18 cellular contexts compared by ENCODE assay signal in the genomic region with DNA sequence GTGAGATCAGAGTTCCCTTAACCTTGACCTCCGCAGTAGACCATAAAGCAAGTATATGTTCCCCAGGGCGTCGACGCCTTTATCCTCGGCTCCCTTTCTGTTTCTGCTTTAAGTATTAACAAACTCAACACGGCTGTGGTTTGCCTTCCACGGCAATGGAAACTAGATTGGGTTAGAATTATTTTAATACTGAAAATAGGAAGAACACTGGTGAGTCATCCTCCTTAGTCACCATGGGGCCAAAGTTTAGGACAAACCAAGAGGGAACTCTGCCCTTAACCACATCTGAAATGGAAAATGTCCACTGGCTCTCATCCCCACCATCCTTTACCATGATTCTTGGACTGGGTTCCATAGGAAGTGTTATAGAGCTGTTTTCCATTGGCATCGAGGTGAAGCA.
DNase-seq lines count a peak whose midpoint lies in the region; ATAC-seq, FAIRE-seq and TF ChIP-seq lines count a peak whose summit lies in the region.
"Had no signal": no experiment of that assay in that cellular context is flagged by ENCODE, and none has a peak within 500 bp of the region (broad histone marks: within the 10 kb centered on the region; RNA-seq: fewer than 3 reads in every experiment).

No MANE protein-coding gene starts in this region.

- no peaks in the 10 kb centered on the region for H3K9me1 ChIP-seq in keratinocyte (ENCODE audit: control insufficient read depth, extremely low read depth, insufficient read depth, low read length)

- CTCF ChIA-PET in CD4-positive, alpha-beta T cell (lab: Charles Lee), result no interaction called here

- dilution Hi-C loops in keratinocyte (cut with MboI; ENCODE audit: extremely low pct_ligation_motif_present, low sequenced_read_pairs), result no loop called here

- no peaks in the 10 kb centered on the region for H4K20me1 ChIP-seq in keratinocyte (ENCODE audit: control insufficient read depth, extremely low read depth, insufficient read depth, low read length)

- no peaks in the 10 kb centered on the region for H3K36me3 Mint-ChIP-seq in CD4-positive, alpha-beta T cell (ENCODE audit: low read depth)
- H3K36me3 Mint-ChIP-seq: activated naive CD4-positive, alpha-beta T cell treated with anti-CD3 and anti-CD28 coated beads, Interleukin-2, amount 10 ng/mL, durations not matched to agents 7 days and 5 days had no signal

- no peaks in the 10 kb centered on the region for H3K4me1 Mint-ChIP-seq in CD4-positive, alpha-beta T cell (ENCODE audit: low read depth)
- H3K4me1 Mint-ChIP-seq: activated naive CD4-positive, alpha-beta T cell treated with anti-CD3 and anti-CD28 coated beads, Interleukin-2, amount 10 ng/mL, durations not matched to agents 7 days and 5 days had no signal

- H3K79me2 ChIP-seq in keratinocyte (ENCODE audit: control insufficient read depth, insufficient read depth, low read length), result no peaks in the 10 kb centered on the region
- H3K79me2 ChIP-seq: hepatocyte had no signal

- DNase-seq in AG08396 (ENCODE audit: low spot score) (peak; percentile 44), HS-5 (ENCODE audit: low read depth) (peak; percentile 46), amniotic epithelial cell (ENCODE audit: low read depth) (peak; percentile 11), keratinocyte (ENCODE audit: low read depth, low spot score) (no peak), NCI-H2227 treated with DMSO at 0.1 percent for 48 hours (lab: John Stamatoyannopoulos, UW) (no peak), amniotic stem cell (lab: John Stamatoyannopoulos, UW) (no peak), GOT3 (lab: John Stamatoyannopoulos, UW) (no peak)
- DNase-seq in CD4-positive, alpha-beta T cell, result no peak
- DNase-seq: activated CD8-positive, alpha-beta T cell treated with anti-CD3 and anti-CD28 coated beads, Interleukin-2, amount 10 ng/mL, durations not matched to agents 7 days and 5 days; activated naive CD4-positive, alpha-beta T cell treated with anti-CD3 and anti-CD28 coated beads, Interleukin-2, amount 10 ng/mL, durations not matched to agents 7 days and 5 days; AML-193; colonic mucosa; DND-41; H9; OCI-M1; pancreas; T1000 had no signal

- no peaks in the 10 kb centered on the region for H3K27me3 Mint-ChIP-seq in CD4-positive, alpha-beta T cell
- H3K27me3 Mint-ChIP-seq: activated naive CD4-positive, alpha-beta T cell treated with anti-CD3 and anti-CD28 coated beads, Interleukin-2, amount 10 ng/mL, durations not matched to agents 7 days and 5 days had no signal

- no peak for ATAC-seq in CD4-positive, alpha-beta T cell (ENCODE audit: poor library complexity)
- ATAC-seq: activated CD8-positive, alpha-beta T cell treated with anti-CD3 and anti-CD28 coated beads, Interleukin-2, amount 10 ng/mL, durations not matched to agents 7 days and 5 days had no signal

- H3K4me3 ChIP-seq in keratinocyte (ENCODE audit: control insufficient read depth in 2 of 3, extremely low read depth in 1 of 3, insufficient read depth in 2 of 3, low read depth in 1 of 3, low read length in 3 of 3), result no peak overlapping the region
- H3K4me3 ChIP-seq: colonic mucosa, hepatocyte, pancreas had no signal

- intact Hi-C loops in CD4-positive, alpha-beta T cell (cut with DNase I, micrococcal nuclease), result loop anchor here in 1 of 2 experiments (10.0 kb wide), 1 partner anchor 55 kb away; no protein-coding TSS in a partner anchor

- no peak overlapping the region for H3K4me3 Mint-ChIP-seq in CD4-positive, alpha-beta T cell
- H3K4me3 Mint-ChIP-seq: activated CD8-positive, alpha-beta T cell treated with anti-CD3 and anti-CD28 coated beads, Interleukin-2, amount 10 ng/mL, durations not matched to agents 7 days and 5 days; activated naive CD4-positive, alpha-beta T cell treated with anti-CD3 and anti-CD28 coated beads, Interleukin-2, amount 10 ng/mL, durations not matched to agents 7 days and 5 days; H9 had no signal

- H3K4me1 ChIP-seq in keratinocyte (ENCODE audit: control insufficient read depth, extremely low read depth, insufficient read depth, low read length), result peaks cover 25% of the 10 kb centered on the region

- no peak overlapping the region for H3K27ac Mint-ChIP-seq in CD4-positive, alpha-beta T cell
- H3K27ac Mint-ChIP-seq: activated CD8-positive, alpha-beta T cell treated with anti-CD3 and anti-CD28 coated beads, Interleukin-2, amount 10 ng/mL, durations not matched to agents 7 days and 5 days; activated naive CD4-positive, alpha-beta T cell treated with anti-CD3 and anti-CD28 coated beads, Interleukin-2, amount 10 ng/mL, durations not matched to agents 7 days and 5 days; H9 had no signal

- H3K9ac ChIP-seq in keratinocyte (ENCODE audit: control insufficient read depth, extremely low read depth, insufficient read depth, low read length), result no peak overlapping the region

- peaks cover 3% of the 10 kb centered on the region for H3K9me3 Mint-ChIP-seq in CD4-positive, alpha-beta T cell

- H3K4me2 ChIP-seq in keratinocyte (ENCODE audit: control insufficient read depth, extremely low read depth, insufficient read depth, low read depth, low read length), result no peak overlapping the region
- H3K4me2 ChIP-seq: hepatocyte had no signal

- no peak for TF ChIP-seq CTCF in keratinocyte (optimal IDR thresholded peaks at IDR 0.05 in 1 of 3, IDR thresholded peaks at IDR 0.05 in 1 of 3, conservative IDR thresholded peaks at IDR 0.05 in 1 of 3; ENCODE audit: extremely low read depth in 1 of 3, insufficient read depth in 2 of 3, low read length in 3 of 3)
- no peak for TF ChIP-seq CTCF in CD4-positive, alpha-beta T cell (IDR thresholded peaks at IDR 0.05)

- H3K9me3 ChIP-seq in keratinocyte (ENCODE audit: control insufficient read depth, low read depth, low read length), result no peaks in the 10 kb centered on the region
- no peaks in the 10 kb centered on the region for H3K9me3 ChIP-seq in CD4-positive, alpha-beta T cell (ENCODE audit: control insufficient read depth, low read length)
- H3K9me3 ChIP-seq: colonic mucosa, pancreas had no signal

- H3K27me3 ChIP-seq in keratinocyte (ENCODE audit: control insufficient read depth, extremely low read depth, insufficient read depth, low read length), result no peaks in the 10 kb centered on the region
- no peaks in the 10 kb centered on the region for H3K27me3 ChIP-seq in CD4-positive, alpha-beta T cell (ENCODE audit: control insufficient read depth, insufficient read depth, low read length)
- H3K27me3 ChIP-seq: colonic mucosa, hepatocyte had no signal

- no peak overlapping the region for H2AFZ ChIP-seq in keratinocyte (ENCODE audit: control insufficient read depth, low read length)
- H2AFZ ChIP-seq: hepatocyte had no signal

- H3K36me3 ChIP-seq in keratinocyte (ENCODE audit: control insufficient read depth in 2 of 2, extremely low read depth in 1 of 2, insufficient read depth in 2 of 2, low read length in 2 of 2), result no peaks in the 10 kb centered on the region
- H3K36me3 ChIP-seq: colonic mucosa, pancreas had no signal

- FAIRE-seq in keratinocyte (lab: Jason Lieb, UNC), result peak; percentile 26
- FAIRE-seq: pancreas had no signal

- no peak overlapping the region for H3K27ac ChIP-seq in keratinocyte (ENCODE audit: control insufficient read depth, insufficient read depth, low read length)
- no peak overlapping the region for H3K27ac ChIP-seq in CD4-positive, alpha-beta T cell (ENCODE audit: low read depth, low read length)
- H3K27ac ChIP-seq: colonic mucosa, hepatocyte, pancreas had no signal

- POLR2A ChIA-PET in CD4-positive, alpha-beta T cell (lab: Charles Lee), result no interaction called here

Comparison
In these comparisons a context has a peak if more than half of its experiments do, and no peak if none do; other contexts are left out.
1. DNase-seq: peak in AG08396 (single experiment), HS-5 (single experiment) and amniotic epithelial cell (single experiment); none in keratinocyte (single experiment), NCI-H2227 treated with DMSO at 0.1 percent for 48 hours (single experiment), CD4-positive, alpha-beta T cell (0 of 10), amniotic stem cell (single experiment) and GOT3 (single experiment).